ENCODE assay signal across 1 cellular context in genomic region chr22:38987171-38987895, GRCh38.
TF ChIP-seq lines count a peak whose summit lies in the region.

No MANE protein-coding gene starts in this region.

TF ChIP-seq in K562, 482 proteins besides CTCF, POLR2A, EP300 and RAD21:
- TF ChIP-seq RBFOX2 (IDR thresholded peaks at IDR 0.05; ENCODE audit: low read depth, low read length) (peak; percentile 36; the same call in 1 of the 2 replicates), ZNF263 (CRISPR knock-in tag; IDR thresholded peaks at IDR 0.05; ENCODE audit: borderline replicate concordance) (peak; percentile 93), ZBTB34 (CRISPR knock-in tag; IDR thresholded peaks at IDR 0.05) (no peak)
